1 cellular context compared by ENCODE assay signal in genomic region chr5:180619563-180619915, GRCh38.
TF ChIP-seq lines count a peak whose summit lies in the region.

No MANE protein-coding gene starts in this region.

TF ChIP-seq in HEK293, 187 proteins besides CTCF, POLR2A, EP300 and RAD21 (continued from another document):
- TF ChIP-seq, protein P1, sequence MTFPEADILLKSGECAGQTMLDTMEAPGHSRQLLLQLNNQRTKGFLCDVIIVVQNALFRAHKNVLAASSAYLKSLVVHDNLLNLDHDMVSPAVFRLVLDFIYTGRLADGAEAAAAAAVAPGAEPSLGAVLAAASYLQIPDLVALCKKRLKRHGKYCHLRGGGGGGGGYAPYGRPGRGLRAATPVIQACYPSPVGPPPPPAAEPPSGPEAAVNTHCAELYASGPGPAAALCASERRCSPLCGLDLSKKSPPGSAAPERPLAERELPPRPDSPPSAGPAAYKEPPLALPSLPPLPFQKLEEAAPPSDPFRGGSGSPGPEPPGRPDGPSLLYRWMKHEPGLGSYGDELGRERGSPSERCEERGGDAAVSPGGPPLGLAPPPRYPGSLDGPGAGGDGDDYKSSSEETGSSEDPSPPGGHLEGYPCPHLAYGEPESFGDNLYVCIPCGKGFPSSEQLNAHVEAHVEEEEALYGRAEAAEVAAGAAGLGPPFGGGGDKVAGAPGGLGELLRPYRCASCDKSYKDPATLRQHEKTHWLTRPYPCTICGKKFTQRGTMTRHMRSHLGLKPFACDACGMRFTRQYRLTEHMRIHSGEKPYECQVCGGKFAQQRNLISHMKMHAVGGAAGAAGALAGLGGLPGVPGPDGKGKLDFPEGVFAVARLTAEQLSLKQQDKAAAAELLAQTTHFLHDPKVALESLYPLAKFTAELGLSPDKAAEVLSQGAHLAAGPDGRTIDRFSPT (tag by site-specific recombination; IDR thresholded peaks at IDR 0.05) = peak; percentile 22; the same call in 1 of the 2 replicates
- TF ChIP-seq, protein P2, sequence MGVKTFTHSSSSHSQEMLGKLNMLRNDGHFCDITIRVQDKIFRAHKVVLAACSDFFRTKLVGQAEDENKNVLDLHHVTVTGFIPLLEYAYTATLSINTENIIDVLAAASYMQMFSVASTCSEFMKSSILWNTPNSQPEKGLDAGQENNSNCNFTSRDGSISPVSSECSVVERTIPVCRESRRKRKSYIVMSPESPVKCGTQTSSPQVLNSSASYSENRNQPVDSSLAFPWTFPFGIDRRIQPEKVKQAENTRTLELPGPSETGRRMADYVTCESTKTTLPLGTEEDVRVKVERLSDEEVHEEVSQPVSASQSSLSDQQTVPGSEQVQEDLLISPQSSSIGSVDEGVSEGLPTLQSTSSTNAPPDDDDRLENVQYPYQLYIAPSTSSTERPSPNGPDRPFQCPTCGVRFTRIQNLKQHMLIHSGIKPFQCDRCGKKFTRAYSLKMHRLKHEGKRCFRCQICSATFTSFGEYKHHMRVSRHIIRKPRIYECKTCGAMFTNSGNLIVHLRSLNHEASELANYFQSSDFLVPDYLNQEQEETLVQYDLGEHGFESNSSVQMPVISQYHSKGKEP (tag by site-specific recombination; IDR thresholded peaks at IDR 0.05) = no peak
